ENCODE assay signal across 27 cellular contexts in the genomic region with DNA sequence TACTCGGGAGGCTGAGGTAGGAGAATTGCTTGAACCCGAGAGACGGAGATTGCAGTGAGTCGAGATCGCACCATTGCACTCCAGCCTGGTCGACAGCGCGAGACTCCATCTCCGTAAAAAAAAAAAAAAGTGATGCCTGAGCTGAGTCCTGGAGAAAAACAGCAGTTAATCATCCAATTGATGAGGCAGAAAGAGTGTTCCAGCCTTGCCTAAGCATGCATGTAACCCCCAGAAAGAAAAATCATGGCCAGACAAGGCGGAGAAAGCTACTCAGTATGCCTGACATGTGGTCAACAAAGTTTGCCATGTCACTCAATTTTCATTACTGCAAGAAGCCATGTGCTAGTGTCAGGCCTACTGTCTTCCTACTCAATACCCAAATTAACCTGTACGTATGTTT.
"Had no signal": no experiment of that assay in that cellular context is flagged by ENCODE, and none has a peak within 500 bp of the region (broad histone marks: within the 10 kb centered on the region; RNA-seq: fewer than 3 reads in every experiment).

No MANE protein-coding gene starts in this region.

- DNase-seq: naive thymus-derived CD4-positive, alpha-beta T cell; natural killer cell; occipital lobe; pancreas; right cardiac atrium; spleen; stimulated activated CD4-positive, alpha-beta T cell treated with anti-CD3 and anti-CD28 coated beads, Interleukin-12 subunit alpha, Interleukin-12 subunit beta, amount 100 ng/mL, for 4 hours; stimulated activated CD4-positive, alpha-beta T cell treated with anti-CD3 and anti-CD28 coated beads, Interleukin-1b, Interleukin-23, amount 100 ng/mL, for 48 hours; stimulated activated CD4-positive, alpha-beta T cell treated with anti-CD3 and anti-CD28 coated beads, Interleukin-4, amount 100 ng/mL, for 1 hour; stimulated activated CD4-positive, alpha-beta T cell treated with anti-CD3 and anti-CD28 coated beads, Interleukin-4, amount 100 ng/mL, for 4 hours; stimulated activated CD8-positive, alpha-beta memory T cell treated with anti-CD3 and anti-CD28 coated beads, Interleukin-4, amount 100 ng/mL, for 48 hours; stimulated activated naive CD4-positive, alpha-beta T cell; stimulated activated naive CD8-positive, alpha-beta T cell treated with anti-CD3 and anti-CD28 coated beads, Interleukin-15, amount 100 ng/mL, for 72 hours; stimulated activated naive CD8-positive, alpha-beta T cell treated with anti-CD3 and anti-CD28 coated beads, Interleukin-15, Interleukin-2, amounts not matched to agents 100 U/mL and 50 U/mL, for 24 hours; substantia nigra; testis; tibial artery; transverse colon; upper lobe of right lung; uterus had no signal

- H3K27me3 ChIP-seq: neural progenitor cell, pancreas, spleen, suprapubic skin, testis, tibial artery, transverse colon, upper lobe of right lung, uterus had no signal

- H3K36me3 ChIP-seq: neural progenitor cell, pancreas, prostate gland, spleen, suprapubic skin, tibial artery, transverse colon, upper lobe of right lung had no signal

- ATAC-seq: naive thymus-derived CD4-positive, alpha-beta T cell; natural killer cell; pancreas; right cardiac atrium; sciatic nerve; stimulated activated memory B cell treated with anti-CD40 and anti-IgM and Interleukin-4, amounts not matched to agents 10 μg/mL and 1 μg/mL and 100 μg/mL, for 72 hours; stimulated activated naive CD8-positive, alpha-beta T cell treated with anti-CD3 and anti-CD28 coated beads, Interleukin-15, amount 100 ng/mL, for 72 hours; stimulated activated naive CD8-positive, alpha-beta T cell treated with anti-CD3 and anti-CD28 coated beads, Interleukin-15, Interleukin-2, amounts not matched to agents 100 U/mL and 50 U/mL, for 24 hours; upper lobe of right lung had no signal

- H3K4me3 ChIP-seq: neural progenitor cell, pancreas, prostate gland, skin epidermis, smooth muscle cell, spleen, suprapubic skin, testis, tibial artery, transverse colon, upper lobe of right lung, uterus had no signal
